ENCODE assay signal across 27 cellular contexts in genomic region chr4:168674869-168675268, GRCh38.
DNase-seq lines count a peak whose midpoint lies in the region; ATAC-seq and TF ChIP-seq lines count a peak whose summit lies in the region.
"Had no signal": no experiment of that assay in that cellular context is flagged by ENCODE, and none has a peak within 500 bp of the region (broad histone marks: within the 10 kb centered on the region; RNA-seq: fewer than 3 reads in every experiment).

No MANE protein-coding gene starts in this region.

- 85 to 96% methylated on average over 2 to 3 of the region's 3 CpGs for WGBS in mesodermal cell (ENCODE audit: insufficient coverage in 2 of 2), 2 experiments

- no peak overlapping the region for H3K27ac Mint-ChIP-seq in chondrocyte (ENCODE audit: unreplicated experiment)
- H3K27ac Mint-ChIP-seq: activated B cell treated with CpG ODN at 0.5 μM for 24 hours; activated naive CD8-positive, alpha-beta T cell treated with anti-CD3 and anti-CD28 coated beads, Interleukin-2, amount 10 ng/mL, durations not matched to agents 7 days and 5 days; activated T-cell treated with anti-CD3 and anti-CD28 coated beads, Interleukin-2, amount 50 U/mL, for 24 hours had no signal

- POLR2A ChIA-PET in HEK293T (lab: Yijun Ruan, JAX): interaction anchor here (0.8 to 1.5 kb wide), 5 partner anchors 13 to 43 kb away, joined by 3 to 7 read pairs (median 4); no protein-coding TSS in a partner anchor

- H3K27ac ChIP-seq in 22Rv1 (0 out of 2 replicates have a peak overlapping the region, but pooled peaks have one; percentile 31), mesodermal cell (ENCODE audit: low read depth, low read length, severe bottlenecking) (peak overlapping the region; percentile 54), upper lobe of right lung (no peak overlapping the region)
- H3K27ac ChIP-seq: foreskin keratinocyte, pancreas, PC-9 had no signal

- no peaks in the 10 kb centered on the region for H3K9me3 Mint-ChIP-seq in chondrocyte (ENCODE audit: low read depth)
- H3K9me3 Mint-ChIP-seq: activated B cell treated with CpG ODN at 0.5 μM for 24 hours; activated naive CD8-positive, alpha-beta T cell treated with anti-CD3 and anti-CD28 coated beads, Interleukin-2, amount 10 ng/mL, durations not matched to agents 7 days and 5 days; activated T-cell treated with anti-CD3 and anti-CD28 coated beads, Interleukin-2, amount 50 U/mL, for 24 hours had no signal

- DNase-seq in HEK293T (ENCODE audit: extremely low spot score) (no peak), chondrocyte (ENCODE audit: low spot score) (no peak), upper lobe of right lung (no peak)
- DNase-seq: activated B cell treated with CpG ODN at 0.5 μM for 24 hours; activated CD4-positive, alpha-beta T cell treated with anti-CD3 and anti-CD28 coated beads, Interleukin-2, amount 50 U/mL, for 1 hour; activated gamma-delta T cell; activated naive CD8-positive, alpha-beta T cell treated with anti-CD3 and anti-CD28 coated beads, Interleukin-2, amount 10 ng/mL, durations not matched to agents 7 days and 5 days; activated T-cell treated with anti-CD3 and anti-CD28 coated beads, Interleukin-2, amount 50 U/mL, for 24 hours; EL; foreskin keratinocyte; heart right ventricle; mammary epithelial cell; NCI-H1694 treated with DMSO at 0.1 percent for 48 hours; NCI-H524; pancreas; PC-9; SK-N-SH; stimulated activated CD4-positive, alpha-beta T cell treated with anti-CD3 and anti-CD28 coated beads, Interleukin-2, amount 100 ng/mL, for 24 hours; stimulated activated naive CD8-positive, alpha-beta T cell treated with anti-CD3 and anti-CD28 coated beads, Interleukin-15, Interleukin-2, amounts not matched to agents 100 U/mL and 50 U/mL, for 24 hours had no signal

- H3K27me3 ChIP-seq in upper lobe of right lung: no peaks in the 10 kb centered on the region
- H3K27me3 ChIP-seq: BE2C, foreskin keratinocyte, heart right ventricle, pancreas had no signal

- H3K9me3 ChIP-seq in mesodermal cell (ENCODE audit: control insufficient read depth, low read length) (no peaks in the 10 kb centered on the region), upper lobe of right lung (no peaks in the 10 kb centered on the region)
- H3K9me3 ChIP-seq: BE2C, HAP-1, heart right ventricle, pancreas, SK-N-SH had no signal

- ATAC-seq in HG02763 (IDR thresholded peaks at IDR 0.05; ENCODE audit: unreplicated experiment) (no peak), GM18502 (IDR thresholded peaks at IDR 0.05; ENCODE audit: poor library complexity, unreplicated experiment) (no peak), HG03039 (IDR thresholded peaks at IDR 0.05; ENCODE audit: unreplicated experiment) (no peak), upper lobe of right lung (no peak)
- ATAC-seq: esophagus mucosa; foreskin keratinocyte; stimulated activated naive CD8-positive, alpha-beta T cell treated with anti-CD3 and anti-CD28 coated beads, Interleukin-15, Interleukin-2, amounts not matched to agents 100 U/mL and 50 U/mL, for 24 hours had no signal

- CTCF ChIA-PET in HEK293T (lab: Yijun Ruan, JAX): interaction anchor here (0.6 to 2.3 kb wide), 9 partner anchors 9 to 114 kb away, joined by 3 to 8 read pairs (median 4); no protein-coding TSS in a partner anchor

- peaks cover 31% of the 10 kb centered on the region for H3K36me3 Mint-ChIP-seq in chondrocyte (ENCODE audit: low read depth)
- H3K36me3 Mint-ChIP-seq: activated naive CD8-positive, alpha-beta T cell treated with anti-CD3 and anti-CD28 coated beads, Interleukin-2, amount 10 ng/mL, durations not matched to agents 7 days and 5 days had no signal

- H3K4me1 Mint-ChIP-seq in chondrocyte (ENCODE audit: low read depth): peaks cover 34% of the 10 kb centered on the region
- H3K4me1 Mint-ChIP-seq: activated B cell treated with CpG ODN at 0.5 μM for 24 hours; activated naive CD8-positive, alpha-beta T cell treated with anti-CD3 and anti-CD28 coated beads, Interleukin-2, amount 10 ng/mL, durations not matched to agents 7 days and 5 days had no signal

- peaks cover 23% of the 10 kb centered on the region for H3K36me3 ChIP-seq in mesodermal cell (ENCODE audit: control insufficient read depth, insufficient read depth, low read length)
- no peaks in the 10 kb centered on the region for H3K36me3 ChIP-seq in upper lobe of right lung
- H3K36me3 ChIP-seq: BE2C, HAP-1, pancreas had no signal

- TF ChIP-seq CTCF in 22Rv1 (IDR thresholded peaks at IDR 0.05) (peak; percentile 17; the same call in 1 of the 2 replicates), chondrocyte (IDR thresholded peaks at IDR 0.05) (peak; percentile 74), upper lobe of right lung (IDR thresholded peaks at IDR 0.05) (no peak)

- H3K4me3 ChIP-seq in mesodermal cell (ENCODE audit: extremely low read depth, insufficient read depth, low read length, poor library complexity, severe bottlenecking) (no peak overlapping the region), upper lobe of right lung (no peak overlapping the region)
- H3K4me3 ChIP-seq: HAP-1, heart right ventricle, pancreas, PC-9 had no signal

- no peak overlapping the region for H3K4me3 Mint-ChIP-seq in chondrocyte (ENCODE audit: unreplicated experiment)
- H3K4me3 Mint-ChIP-seq: activated B cell treated with CpG ODN at 0.5 μM for 24 hours; activated naive CD8-positive, alpha-beta T cell treated with anti-CD3 and anti-CD28 coated beads, Interleukin-2, amount 10 ng/mL, durations not matched to agents 7 days and 5 days; activated T-cell treated with anti-CD3 and anti-CD28 coated beads, Interleukin-2, amount 50 U/mL, for 24 hours had no signal

- intact Hi-C loops in upper lobe of right lung (cut with DNase I): no loop called here

- no peaks in the 10 kb centered on the region for H3K27me3 Mint-ChIP-seq in chondrocyte (ENCODE audit: low read depth)

- peaks cover 12% of the 10 kb centered on the region for H3K4me1 ChIP-seq in mesodermal cell (ENCODE audit: control insufficient read depth, insufficient read depth, low read length, poor library complexity, severe bottlenecking)
- peaks cover 4% of the 10 kb centered on the region for H3K4me1 ChIP-seq in upper lobe of right lung
- H3K4me1 ChIP-seq: BE2C, foreskin keratinocyte, HAP-1, pancreas had no signal

TF ChIP-seq in HEK293T, 16 proteins besides CTCF, POLR2A, EP300 and RAD21:
- TF ChIP-seq PKNOX1 (IDR thresholded peaks at IDR 0.05): peak; percentile 69
- no peak for TF ChIP-seq BHLHE40 (IDR thresholded peaks at IDR 0.05; ENCODE audit: borderline replicate concordance)
TF ChIP-seq in HEK293T: peak in this region for 1.
